In genomic region chr11:44778200-44779100, GRCh38 we compare ENCODE assay signal across 1 cellular context.
TF ChIP-seq lines count a peak whose summit lies in the region.

No MANE protein-coding gene starts in this region.

TF ChIP-seq in H1, 55 proteins besides CTCF, POLR2A, EP300 and RAD21 (continued from another document):
- TF ChIP-seq BCL11A (IDR thresholded peaks at IDR 0.05; ENCODE audit: low read depth in 2 of 2, low read length in 2 of 2) = no peak
- TF ChIP-seq CEBPB (IDR thresholded peaks at IDR 0.05; ENCODE audit: low read depth, low read length) = no peak
